Comparison of ENCODE assay signal across 26 cellular contexts in genomic region chr12:93868771-93869170, GRCh38.
A peak's percentile ranks its signal among the peaks of the same experiment; 100 is the strongest.
DNase-seq lines count a peak whose midpoint lies in the region; ATAC-seq, FAIRE-seq and TF ChIP-seq lines count a peak whose summit lies in the region.
"Had no signal": no experiment of that assay in that cellular context is flagged by ENCODE, and none has a peak within 500 bp of the region (broad histone marks: within the 10 kb centered on the region; RNA-seq: fewer than 3 reads in every experiment).

No MANE protein-coding gene starts in this region.

- no peak for FAIRE-seq in astrocyte (lab: Jason Lieb, UNC)
- FAIRE-seq: GM12892 had no signal

- H3K27me3 Mint-ChIP-seq in astrocyte (ENCODE audit: low read depth, unreplicated experiment), result no peaks in the 10 kb centered on the region
- H3K27me3 Mint-ChIP-seq: T-helper 17 cell had no signal

- no peak overlapping the region for H3K9ac ChIP-seq in astrocyte (ENCODE audit: low read length)

- no peak for TF ChIP-seq POLR2A in adrenal gland (IDR thresholded peaks at IDR 0.05)

- no peak overlapping the region for H3K4me3 Mint-ChIP-seq in astrocyte (ENCODE audit: unreplicated experiment)
- H3K4me3 Mint-ChIP-seq: activated CD4-positive, alpha-beta T cell treated with anti-CD3 and anti-CD28 coated beads, Interleukin-2, amount 10 ng/mL, durations not matched to agents 7 days and 5 days; CD4-positive, alpha-beta memory T cell; memory B cell; T-helper 17 cell had no signal

- peak in 3 of 4 donors; percentile 48 to 61 (median 58) for ATAC-seq in psoas muscle
- ATAC-seq: stimulated activated naive CD8-positive, alpha-beta T cell treated with anti-CD3 and anti-CD28 coated beads, Interleukin-15, Interleukin-2, amounts not matched to agents 100 U/mL and 50 U/mL, for 24 hours; T-helper 17 cell had no signal

- no peaks in the 10 kb centered on the region for H3K79me2 ChIP-seq in astrocyte (ENCODE audit: insufficient read depth, low read length)

- peaks cover 35% of the 10 kb centered on the region for H3K9me3 Mint-ChIP-seq in astrocyte (ENCODE audit: unreplicated experiment)

- no peaks in the 10 kb centered on the region for H4K20me1 ChIP-seq in astrocyte (ENCODE audit: insufficient read depth, low read length)

- H3K27ac ChIP-seq in astrocyte (ENCODE audit: low read depth, low read length) (no peak overlapping the region), psoas muscle (no peak overlapping the region), adrenal gland (no peak overlapping the region)
- H3K27ac ChIP-seq: transverse colon had no signal

- no peaks in the 10 kb centered on the region for H3K36me3 Mint-ChIP-seq in astrocyte (ENCODE audit: low read depth, unreplicated experiment)

- H3K36me3 ChIP-seq in astrocyte (ENCODE audit: insufficient read depth, low read length), result no peaks in the 10 kb centered on the region
- H3K36me3 ChIP-seq in psoas muscle (ENCODE audit: insufficient read depth in 1 of 2, low read depth in 1 of 2), result no peaks in the 10 kb centered on the region
- no peaks in the 10 kb centered on the region for H3K36me3 ChIP-seq in adrenal gland (replicated peaks in 1 of 2)
- H3K36me3 ChIP-seq: transverse colon had no signal

- H2AFZ ChIP-seq in astrocyte (ENCODE audit: low read depth, low read length), result no peak overlapping the region

- intact Hi-C loops in psoas muscle (cut with DNase I), result no loop called here
- intact Hi-C loops in adrenal gland (cut with DNase I), result no loop called here

- peaks cover 22% of the 10 kb centered on the region for H3K9me3 ChIP-seq in astrocyte (ENCODE audit: insufficient read depth, low read depth, low read length)
- peaks cover 45% of the 10 kb centered on the region for H3K9me3 ChIP-seq in psoas muscle
- peaks cover 0 to 11% (median 10%) of the 10 kb centered on the region in 3 donors for H3K9me3 ChIP-seq in adrenal gland (replicated peaks in 1 of 3)

- H3K4me2 ChIP-seq in astrocyte (ENCODE audit: low read length), result no peak overlapping the region
- H3K4me2 ChIP-seq: smooth muscle cell had no signal

- no peaks in the 10 kb centered on the region for H3K4me1 ChIP-seq in astrocyte (ENCODE audit: insufficient read depth, low read length)
- H3K4me1 ChIP-seq in psoas muscle, result no peaks in the 10 kb centered on the region
- no peaks in the 10 kb centered on the region for H3K4me1 ChIP-seq in adrenal gland (replicated peaks in 1 of 2)
- H3K4me1 ChIP-seq: transverse colon had no signal

- H3K27ac Mint-ChIP-seq in astrocyte (ENCODE audit: unreplicated experiment), result no peak overlapping the region
- H3K27ac Mint-ChIP-seq: activated CD4-positive, alpha-beta T cell treated with anti-CD3 and anti-CD28 coated beads, Interleukin-2, amount 10 ng/mL, durations not matched to agents 7 days and 5 days; memory B cell; T-helper 17 cell had no signal

- no peaks in the 10 kb centered on the region for H3K27me3 ChIP-seq in astrocyte (ENCODE audit: insufficient read depth, low read length)
- no peaks in the 10 kb centered on the region for H3K27me3 ChIP-seq in psoas muscle (ENCODE audit: insufficient read depth in 3 of 3, low read length in 2 of 3)
- H3K27me3 ChIP-seq in adrenal gland, result no peaks in the 10 kb centered on the region
- H3K27me3 ChIP-seq: transverse colon had no signal

- no peak overlapping the region for H3K4me3 ChIP-seq in astrocyte (ENCODE audit: insufficient read depth, low read depth, low read length)
- no peak overlapping the region for H3K4me3 ChIP-seq in fibroblast of pulmonary artery (replicated peaks; ENCODE audit: low read depth, low read length)
- no peak overlapping the region for H3K4me3 ChIP-seq in psoas muscle
- no peak overlapping the region for H3K4me3 ChIP-seq in adrenal gland
- H3K4me3 ChIP-seq: smooth muscle cell, transverse colon had no signal

- TF ChIP-seq CTCF in astrocyte (IDR thresholded peaks at IDR 0.05; ENCODE audit: insufficient read depth, low read depth, low read length) (no peak), fibroblast of pulmonary artery (IDR thresholded peaks at IDR 0.05; ENCODE audit: low read length, missing control alignments) (no peak), psoas muscle (IDR thresholded peaks at IDR 0.05) (no peak), adrenal gland (IDR thresholded peaks at IDR 0.05) (no peak)

- H3K4me1 Mint-ChIP-seq in astrocyte (ENCODE audit: low read depth, unreplicated experiment), result no peaks in the 10 kb centered on the region
- H3K4me1 Mint-ChIP-seq: activated CD4-positive, alpha-beta T cell treated with anti-CD3 and anti-CD28 coated beads, Interleukin-2, amount 10 ng/mL, durations not matched to agents 7 days and 5 days; CD4-positive, alpha-beta memory T cell; memory B cell; T-helper 17 cell had no signal

- DNase-seq in GM04503 (ENCODE audit: low read depth), result peak; percentile 53
- peak; percentile 67 for DNase-seq in astrocyte (ENCODE audit: low read depth)
- peak; percentile 56 for DNase-seq in fibroblast of pulmonary artery (ENCODE audit: low read depth)
- no peak for DNase-seq in psoas muscle
- DNase-seq in SK-N-DZ (ENCODE audit: low spot score), result no peak
- no peak for DNase-seq in adrenal gland
- DNase-seq in GF-D8 (lab: John Stamatoyannopoulos, UW), result no peak
- DNase-seq in dedifferentiated amniotic fluid mesenchymal stem cell (ENCODE audit: extremely low spot score), result no peak
- DNase-seq: activated CD4-positive, alpha-beta T cell treated with anti-CD3 and anti-CD28 coated beads, Interleukin-2, amount 10 ng/mL, durations not matched to agents 7 days and 5 days; activated CD8-positive, alpha-beta memory T cell treated with anti-CD3 and anti-CD28 coated beads, Interleukin-2, amount 50 U/mL, for 4 hours; activated effector memory CD4-positive, alpha-beta T cell treated with anti-CD3 and anti-CD28 coated beads, Interleukin-2, amount 50 U/mL, for 16 hours; CD4-positive, alpha-beta memory T cell; DMS153; foreskin melanocyte; GOT3; MV-4-11; NCI-H1694 treated with DMSO at 0.1 percent for 48 hours; NCI-H774; SIG-M5; stimulated activated CD4-positive, alpha-beta T cell treated with anti-CD3 and anti-CD28 coated beads, Interleukin-2, amount 100 ng/mL, for 48 hours; stimulated activated naive CD8-positive, alpha-beta T cell treated with anti-CD3 and anti-CD28 coated beads, Interleukin-15, Interleukin-2, amounts not matched to agents 100 U/mL and 50 U/mL, for 24 hours; T-helper 17 cell; transverse colon had no signal

Comparison
In these comparisons a context has a peak if more than half of its experiments do, and no peak if none do; other contexts are left out.
1. DNase-seq: peak in GM04503 (single experiment), astrocyte (single experiment) and fibroblast of pulmonary artery (single experiment); none in psoas muscle (0 of 2), SK-N-DZ (single experiment), adrenal gland (0 of 7), GF-D8 (single experiment) and dedifferentiated amniotic fluid mesenchymal stem cell (single experiment).